Comparison of ENCODE assay signal across 13 cellular contexts in the genomic region with DNA sequence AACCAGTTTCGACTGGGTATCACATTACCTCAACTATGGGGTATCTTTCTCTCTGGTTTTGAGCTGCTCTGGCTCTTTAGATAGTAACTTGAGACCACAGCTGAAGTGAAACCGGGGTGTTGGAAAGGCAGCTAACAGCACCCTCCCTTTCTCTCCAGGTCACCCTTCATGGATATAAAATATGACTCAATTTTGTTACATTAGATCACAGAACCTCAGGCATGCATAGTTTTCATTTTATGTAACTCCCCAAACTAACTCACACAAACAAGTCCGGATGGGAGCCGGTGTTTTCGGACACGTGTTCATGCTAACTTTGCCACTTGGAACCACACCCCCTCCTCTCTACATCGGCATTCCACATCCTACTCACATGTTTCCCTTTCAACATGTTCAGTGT.
DNase-seq lines count a peak whose midpoint lies in the region; ATAC-seq and TF ChIP-seq lines count a peak whose summit lies in the region.
"Had no signal": no experiment of that assay in that cellular context is flagged by ENCODE, and none has a peak within 500 bp of the region (broad histone marks: within the 10 kb centered on the region; RNA-seq: fewer than 3 reads in every experiment).

No MANE protein-coding gene starts in this region.

- no peak overlapping the region for H3K4me3 ChIP-seq in IMR-90 (ENCODE audit: insufficient read depth, low read depth, low read length)
- H3K4me3 ChIP-seq: mucosa of descending colon had no signal

- no peak overlapping the region for H3K18ac ChIP-seq in IMR-90 (ENCODE audit: low read depth, low read length)

- H3K36me3 Mint-ChIP-seq in chondrocyte (ENCODE audit: low read depth) (peaks cover 7% of the 10 kb centered on the region), nephron progenitor cell (ENCODE audit: low read depth) (no peaks in the 10 kb centered on the region)
- H3K36me3 Mint-ChIP-seq: immature natural killer cell had no signal

- CTCF ChIA-PET in IMR-90 (lab: Yijun Ruan, JAX), result interaction anchor here (1.4 kb wide), 1 partner anchor 42 kb away, joined by 3 read pairs; no protein-coding TSS in a partner anchor

- H3K14ac ChIP-seq in IMR-90 (replicated peaks; ENCODE audit: low read depth, low read length), result no peak overlapping the region

- no peak for TF ChIP-seq RAD21 in IMR-90 (IDR thresholded peaks at IDR 0.05; ENCODE audit: low read length)

- no peak overlapping the region for H2AK9ac ChIP-seq in IMR-90 (replicated peaks; ENCODE audit: low read depth, low read length, poor library complexity)

- H3K9me1 ChIP-seq in IMR-90 (ENCODE audit: insufficient read depth, low read length), result no peaks in the 10 kb centered on the region

- H3K4ac ChIP-seq in IMR-90 (ENCODE audit: low read depth, low read length), result no peak overlapping the region

- H4K8ac ChIP-seq in IMR-90 (ENCODE audit: low read depth in 2 of 2, low read length in 2 of 2), result no peak overlapping the region

- H3K27me3 Mint-ChIP-seq in chondrocyte (ENCODE audit: low read depth) (peaks cover 70% of the 10 kb centered on the region), nephron progenitor cell (ENCODE audit: low read depth, poor library complexity) (peaks cover 91% of the 10 kb centered on the region)

- H2AFZ ChIP-seq in IMR-90 (replicated peaks; ENCODE audit: low read length, poor library complexity), result no peak overlapping the region

- H3K4me1 Mint-ChIP-seq in chondrocyte (ENCODE audit: low read depth) (peaks cover 18% of the 10 kb centered on the region), nephron progenitor cell (peaks cover 48% of the 10 kb centered on the region)
- H3K4me1 Mint-ChIP-seq: immature natural killer cell, T-helper 17 cell had no signal

- no peak overlapping the region for H4K91ac ChIP-seq in IMR-90 (ENCODE audit: insufficient read depth, low read depth, low read length)

- in situ Hi-C loops in IMR-90 (cut with MboI; ENCODE audit: low sequenced_read_pairs), result no loop called here

- no peaks in the 10 kb centered on the region for H3K79me1 ChIP-seq in IMR-90 (ENCODE audit: low read depth in 1 of 2, low read length in 2 of 2)

- no peak overlapping the region for H3K56ac ChIP-seq in IMR-90 (ENCODE audit: extremely low read depth, insufficient read depth, low read length)

- H3K23ac ChIP-seq in IMR-90 (ENCODE audit: low read depth, low read length), result no peak overlapping the region

- peak overlapping the region; percentile 6; the same call in 1 of the 2 replicates for H3K4me2 ChIP-seq in IMR-90 (ENCODE audit: low read depth, low read length)

- H3K27ac Mint-ChIP-seq in chondrocyte (ENCODE audit: unreplicated experiment) (no peak overlapping the region), nephron progenitor cell (no peak overlapping the region)
- H3K27ac Mint-ChIP-seq: immature natural killer cell; stimulated activated naive CD8-positive, alpha-beta T cell treated with anti-CD3 and anti-CD28 coated beads, Interleukin-15, amount 100 ng/mL, for 72 hours; T-helper 17 cell had no signal

- intact Hi-C loops in IMR-90 (cut with micrococcal nuclease), result loop anchor here (10.0 kb wide), 1 partner anchor 1166 kb away; no protein-coding TSS in a partner anchor
- intact Hi-C loops in left ventricle myocardium superior (cut with micrococcal nuclease), result no loop called here

- H2BK20ac ChIP-seq in IMR-90 (ENCODE audit: low read depth, low read length), result no peak overlapping the region

- H3K9ac ChIP-seq in IMR-90 (ENCODE audit: low read depth, low read length), result no peak overlapping the region

- H2BK15ac ChIP-seq in IMR-90 (ENCODE audit: low read depth, low read length), result no peak overlapping the region

- no peak for TF ChIP-seq CTCF in IMR-90 (conservative IDR thresholded peaks at IDR 0.05; ENCODE audit: low read depth, low read length)
- no peak for TF ChIP-seq CTCF in chondrocyte (IDR thresholded peaks at IDR 0.05)
- no peak for TF ChIP-seq CTCF in nephron progenitor cell (IDR thresholded peaks at IDR 0.05)

- WGBS in IMR-90 (ENCODE audit: extremely low coverage in 2 of 2, insufficient read length in 1 of 2), 2 experiments, result no CpG with 5 or more reads among the region's 7 CpGs

- H2BK5ac ChIP-seq in IMR-90 (ENCODE audit: low read depth, low read length, poor library complexity, severe bottlenecking), result no peak overlapping the region

- no peak for TF ChIP-seq POLR2A in IMR-90 (IDR thresholded peaks at IDR 0.05; ENCODE audit: low read depth, low read length)

- H3K27ac ChIP-seq in IMR-90 (ENCODE audit: insufficient read depth, low read length), result no peak overlapping the region

- DNase-seq in EH (ENCODE audit: low read depth), result peak; percentile 57
- peak; percentile 61 for DNase-seq in IMR-90
- no peak for DNase-seq in chondrocyte (ENCODE audit: low spot score)
- DNase-seq in nephron progenitor cell, result no peak
- DNase-seq in left ventricle myocardium superior, result no peak
- DNase-seq: activated CD4-positive, alpha-beta T cell treated with anti-CD3 and anti-CD28 coated beads, Interleukin-2, amount 50 U/mL, for 1 hour; immature natural killer cell; mucosa of descending colon; stimulated activated naive CD8-positive, alpha-beta T cell treated with anti-CD3 and anti-CD28 coated beads, Interleukin-15, amount 100 ng/mL, for 72 hours; T-helper 17 cell had no signal

- dilution Hi-C loops in IMR-90 (cut with HindIII; ENCODE audit: low sequenced_read_pairs, unreplicated experiment), result no loop called here

- no peak overlapping the region for H2BK120ac ChIP-seq in IMR-90 (ENCODE audit: low read depth, low read length)

- no peak overlapping the region for H2AK5ac ChIP-seq in IMR-90 (ENCODE audit: low read depth, low read length)

- H3K9me3 Mint-ChIP-seq in chondrocyte (ENCODE audit: low read depth) (peaks cover 4% of the 10 kb centered on the region), nephron progenitor cell (no peaks in the 10 kb centered on the region)

- POLR2A ChIA-PET in IMR-90 (lab: Charles Lee; ENCODE audit: unreplicated experiment), result no interaction called here

- peaks cover 2% of the 10 kb centered on the region; the same call in 1 of the 2 replicates for H3K4me1 ChIP-seq in IMR-90 (ENCODE audit: control insufficient read depth, insufficient read depth, low read length)

- ATAC-seq in IMR-90 (ENCODE audit: low read depth) (peak; percentile 63), GM19452 (IDR thresholded peaks at IDR 0.05; ENCODE audit: unreplicated experiment) (no peak), left ventricle myocardium superior (no peak), HG03280 (IDR thresholded peaks at IDR 0.05; ENCODE audit: unreplicated experiment) (no peak), GM19395 (IDR thresholded peaks at IDR 0.05; ENCODE audit: unreplicated experiment) (no peak)
- ATAC-seq: mucosa of descending colon; stimulated activated naive CD8-positive, alpha-beta T cell treated with anti-CD3 and anti-CD28 coated beads, Interleukin-15, amount 100 ng/mL, for 72 hours; T-helper 17 cell had no signal

- peaks cover 6% of the 10 kb centered on the region for H3K9me3 ChIP-seq in IMR-90 (ENCODE audit: control insufficient read depth, insufficient read depth, low read length)
- H3K9me3 ChIP-seq: mucosa of descending colon had no signal

- no peaks in the 10 kb centered on the region for H4K20me1 ChIP-seq in IMR-90 (ENCODE audit: insufficient read depth, low read length)

- H4K5ac ChIP-seq in IMR-90 (ENCODE audit: low read depth, low read length), result no peak overlapping the region

- no TSS peak for BruUV-seq in IMR-90 (replicated peaks; lab: Mats Ljungman, UMichigan)

- H3K4me3 Mint-ChIP-seq in chondrocyte (ENCODE audit: unreplicated experiment) (peak overlapping the region; percentile 8), nephron progenitor cell (peak overlapping the region; percentile 52)
- H3K4me3 Mint-ChIP-seq: immature natural killer cell; stimulated activated naive CD8-positive, alpha-beta T cell treated with anti-CD3 and anti-CD28 coated beads, Interleukin-15, amount 100 ng/mL, for 72 hours; T-helper 17 cell had no signal

- peaks cover 68% of the 10 kb centered on the region for H3K27me3 ChIP-seq in IMR-90 (ENCODE audit: control insufficient read depth, insufficient read depth, low read length)

- no peaks in the 10 kb centered on the region for H3K36me3 ChIP-seq in IMR-90 (ENCODE audit: control insufficient read depth, insufficient read depth, low read length)

TF ChIP-seq in IMR-90, 13 proteins besides CTCF, POLR2A, EP300 and RAD21:
- 0 out of 2 replicates have a peak, but pooled peaks have one; percentile 34 for TF ChIP-seq MXI1 (IDR thresholded peaks at IDR 0.05; ENCODE audit: borderline replicate concordance, low read depth, low read length)
- no peak for TF ChIP-seq CHD1 (IDR thresholded peaks at IDR 0.05; ENCODE audit: low read depth, low read length)
- no peak for TF ChIP-seq CEBPB (IDR thresholded peaks at IDR 0.05; ENCODE audit: low read depth, low read length)

Comparison
In these comparisons a context has a peak if more than half of its experiments do, and no peak if none do; other contexts are left out.
1. DNase-seq: peak in EH (single experiment) and IMR-90 (single experiment); none in chondrocyte (single experiment), nephron progenitor cell (single experiment) and left ventricle myocardium superior (single experiment).